In genomic region chr2:159072795-159073194, GRCh38 we compare ENCODE assay signal across 15 cellular contexts.
DNase-seq lines count a peak whose midpoint lies in the region; TF ChIP-seq lines count a peak whose summit lies in the region.
"Had no signal": no experiment of that assay in that cellular context is flagged by ENCODE, and none has a peak within 500 bp of the region (broad histone marks: within the 10 kb centered on the region; RNA-seq: fewer than 3 reads in every experiment).

No MANE protein-coding gene starts in this region.

- H4K20me1 ChIP-seq in fibroblast of lung (ENCODE audit: control insufficient read depth, extremely low read depth, insufficient read depth, low read length): no peaks in the 10 kb centered on the region

- peak overlapping the region; percentile 39 for H3K4me2 ChIP-seq in fibroblast of lung (ENCODE audit: extremely low read depth, insufficient read depth, low read length)

- H3K9ac ChIP-seq in fibroblast of lung (ENCODE audit: insufficient read depth, low read length): no peak overlapping the region

- H3K4me1 ChIP-seq in fibroblast of lung (ENCODE audit: control insufficient read depth, extremely low read depth, insufficient read depth, low read length): peaks cover 29% of the 10 kb centered on the region

- POLR2A ChIA-PET in HEK293T (lab: Yijun Ruan, JAX): no interaction called here

- H3K9me3 Mint-ChIP-seq in nephron: no peaks in the 10 kb centered on the region
- no peaks in the 10 kb centered on the region for H3K9me3 Mint-ChIP-seq in glutamatergic neuron (ENCODE audit: unreplicated experiment)
- H3K9me3 Mint-ChIP-seq: activated B cell treated with CpG ODN at 0.5 μM for 24 hours, T-cell had no signal

- H3K79me2 ChIP-seq in fibroblast of lung (ENCODE audit: control insufficient read depth, insufficient read depth, low read length): peaks cover 6% of the 10 kb centered on the region

- CTCF ChIA-PET in HEK293T (lab: Yijun Ruan, JAX): interaction anchor here (0.7 kb wide), 1 partner anchor 51 kb away, joined by 3 read pairs; no protein-coding TSS in a partner anchor

- no peak overlapping the region for H2AFZ ChIP-seq in fibroblast of lung (ENCODE audit: low read length)

- no peaks in the 10 kb centered on the region for H3K36me3 ChIP-seq in fibroblast of lung (ENCODE audit: control insufficient read depth, insufficient read depth, low read length)

- H3K4me1 Mint-ChIP-seq in nephron (peaks cover 32% of the 10 kb centered on the region), glutamatergic neuron (ENCODE audit: low read depth, unreplicated experiment) (no peaks in the 10 kb centered on the region)
- H3K4me1 Mint-ChIP-seq: activated B cell treated with CpG ODN at 0.5 μM for 24 hours, T-cell had no signal

- H3K4me3 Mint-ChIP-seq in nephron: no peak overlapping the region
- no peak overlapping the region for H3K4me3 Mint-ChIP-seq in glutamatergic neuron (ENCODE audit: unreplicated experiment)
- H3K4me3 Mint-ChIP-seq: activated B cell treated with CpG ODN at 0.5 μM for 24 hours, B cell, T-cell had no signal

- DNase-seq in GM03348 (ENCODE audit: low spot score) (peak; percentile 43), astrocyte of the cerebellum (ENCODE audit: low read depth) (peak; percentile 43), fibroblast of lung (ENCODE audit: low read depth in 2 of 2) (peak; percentile 80 to 85), glutamatergic neuron (no peak), caudate nucleus (lab: John Stamatoyannopoulos, UW) (no peak), pons (ENCODE audit: low spot score) (no peak), HEK293T (ENCODE audit: extremely low spot score) (no peak)
- DNase-seq: activated B cell treated with CpG ODN at 0.5 μM for 24 hours; activated naive CD4-positive, alpha-beta T cell treated with Interleukin-2 at 50 U/mL for 16 hours; NCI-H2029 treated with DMSO at 0.1 percent for 48 hours; NCI-H526; stimulated activated CD4-positive, alpha-beta T cell treated with anti-CD3 and anti-CD28 coated beads, Interleukin-12 subunit alpha, Interleukin-12 subunit beta, amount 100 ng/mL, for 4 hours; T-cell had no signal

- in situ Hi-C loops in astrocyte of the cerebellum (cut with HindIII; ENCODE audit: low sequenced_read_pairs): no loop called here

- H3K27me3 Mint-ChIP-seq in nephron (ENCODE audit: low read depth): no peaks in the 10 kb centered on the region
- no peaks in the 10 kb centered on the region for H3K27me3 Mint-ChIP-seq in glutamatergic neuron (ENCODE audit: unreplicated experiment)
- H3K27me3 Mint-ChIP-seq: activated B cell treated with CpG ODN at 0.5 μM for 24 hours, T-cell had no signal

- H3K27ac Mint-ChIP-seq in nephron (peak overlapping the region; percentile 41 to 51 (median 45)), glutamatergic neuron (ENCODE audit: unreplicated experiment) (no peak overlapping the region)
- H3K27ac Mint-ChIP-seq: activated B cell treated with CpG ODN at 0.5 μM for 24 hours, B cell, T-cell had no signal

- H3K9me3 ChIP-seq in fibroblast of lung (ENCODE audit: control insufficient read depth, insufficient read depth, low read depth, low read length): no peaks in the 10 kb centered on the region

- no peak for TF ChIP-seq CTCF in astrocyte of the cerebellum (IDR thresholded peaks at IDR 0.05; ENCODE audit: low read depth, low read length, missing control alignments)
- no peak for TF ChIP-seq CTCF in fibroblast of lung (conservative IDR thresholded peaks at IDR 0.05 in 1 of 2, IDR thresholded peaks at IDR 0.05 in 1 of 2; ENCODE audit: low read depth in 1 of 2, low read length in 2 of 2)
- TF ChIP-seq CTCF in nephron (IDR thresholded peaks at IDR 0.05; ENCODE audit: unreplicated experiment in 3 of 3): no peak
- no peak for TF ChIP-seq CTCF in glutamatergic neuron (IDR thresholded peaks at IDR 0.05; ENCODE audit: partially characterized antibody, unreplicated experiment)

- H3K27me3 ChIP-seq in fibroblast of lung (ENCODE audit: control insufficient read depth, insufficient read depth, low read length): no peaks in the 10 kb centered on the region

- H3K36me3 Mint-ChIP-seq in nephron (ENCODE audit: low read depth) (peaks cover 28% of the 10 kb centered on the region), glutamatergic neuron (ENCODE audit: unreplicated experiment) (no peaks in the 10 kb centered on the region)
- H3K36me3 Mint-ChIP-seq: T-cell had no signal

- H3K27ac ChIP-seq in fibroblast of lung (ENCODE audit: insufficient read depth, low read length) (peak overlapping the region; percentile 30), caudate nucleus (ENCODE audit: low read depth, low read length) (no peak overlapping the region)

- H3K4me3 ChIP-seq in astrocyte of the cerebellum (ENCODE audit: low read depth, low read length): no peak overlapping the region
- no peak overlapping the region for H3K4me3 ChIP-seq in fibroblast of lung (replicated peaks in 1 of 4; ENCODE audit: control extremely low read depth in 1 of 4, insufficient read depth in 1 of 4, low read depth in 3 of 4, low read length in 4 of 4)

TF ChIP-seq in HEK293T, 16 proteins besides CTCF, POLR2A, EP300 and RAD21:
- no peak for TF ChIP-seq FOXK2 (IDR thresholded peaks at IDR 0.05)
- no peak for TF ChIP-seq FOXA1 (IDR thresholded peaks at IDR 0.05)
- no peak for TF ChIP-seq PKNOX1 (IDR thresholded peaks at IDR 0.05)
- TF ChIP-seq TARDBP (IDR thresholded peaks at IDR 0.05): no peak
- TF ChIP-seq ZNF384 (IDR thresholded peaks at IDR 0.05): no peak
- TF ChIP-seq SP1 (IDR thresholded peaks at IDR 0.05): no peak
- TF ChIP-seq FOXM1 (IDR thresholded peaks at IDR 0.05; ENCODE audit: borderline replicate concordance): no peak
- no peak for TF ChIP-seq ELF4 (IDR thresholded peaks at IDR 0.05)
- TF ChIP-seq HDGF (IDR thresholded peaks at IDR 0.05; ENCODE audit: borderline replicate concordance): no peak
- TF ChIP-seq SUZ12 (IDR thresholded peaks at IDR 0.05): no peak
- TF ChIP-seq CTBP1 (IDR thresholded peaks at IDR 0.05; ENCODE audit: borderline replicate concordance): no peak
- TF ChIP-seq BHLHE40 (IDR thresholded peaks at IDR 0.05; ENCODE audit: borderline replicate concordance): no peak
- no peak for TF ChIP-seq NFRKB (IDR thresholded peaks at IDR 0.05)
- no peak for TF ChIP-seq ARNT (IDR thresholded peaks at IDR 0.05)
- no peak for TF ChIP-seq LEF1 (IDR thresholded peaks at IDR 0.05; ENCODE audit: borderline replicate concordance)

Comparison
In these comparisons a context has a peak if more than half of its experiments do, and no peak if none do; other contexts are left out.
1. DNase-seq: peak in GM03348 (single experiment), astrocyte of the cerebellum (single experiment) and fibroblast of lung (2 of 2); none in glutamatergic neuron (single experiment), caudate nucleus (0 of 61), pons (single experiment) and HEK293T (single experiment).